In genomic region chr6:167441653-167442644, GRCh38 we compare ENCODE assay signal across 11 cellular contexts.
DNase-seq lines count a peak whose midpoint lies in the region; ATAC-seq and TF ChIP-seq lines count a peak whose summit lies in the region.
"Had no signal": no experiment of that assay in that cellular context is flagged by ENCODE, and none has a peak within 500 bp of the region (broad histone marks: within the 10 kb centered on the region; RNA-seq: fewer than 3 reads in every experiment).

No MANE protein-coding gene starts in this region.

- H3K4me1 ChIP-seq in cardiac muscle cell (ENCODE audit: low read depth) (peaks cover 12% of the 10 kb centered on the region), right atrium auricular region (no peaks in the 10 kb centered on the region), lower lobe of right lung (peaks cover 6% of the 10 kb centered on the region), upper lobe of right lung (no peaks in the 10 kb centered on the region)

- peak overlapping the region; percentile 16 for H3K27ac ChIP-seq in cardiac muscle cell
- H3K27ac ChIP-seq in right atrium auricular region, result no peak overlapping the region
- H3K27ac ChIP-seq in lower lobe of right lung, result peak overlapping the region; percentile 6
- H3K27ac ChIP-seq in upper lobe of right lung, result no peak overlapping the region

- H3K27me3 ChIP-seq in cardiac muscle cell (no peaks in the 10 kb centered on the region), right atrium auricular region (no peaks in the 10 kb centered on the region), lower lobe of right lung (ENCODE audit: low read depth) (no peaks in the 10 kb centered on the region), upper lobe of right lung (no peaks in the 10 kb centered on the region)

- DNase-seq in cardiac muscle cell (ENCODE audit: low read depth in 1 of 2, low spot score in 1 of 2), result peak; percentile 11 to 53
- DNase-seq in right atrium auricular region (ENCODE audit: low spot score), result no peak
- DNase-seq in astrocyte of the hippocampus (ENCODE audit: low read depth, low spot score), result peak; percentile 85
- no peak for DNase-seq in lower lobe of right lung
- DNase-seq in upper lobe of right lung, result no peak
- DNase-seq in activated gamma-delta T cell treated with Interleukin-2 at 50 U/mL for 16 hours, result no peak
- DNase-seq: ACHN; activated CD8-positive, alpha-beta memory T cell treated with anti-CD3 and anti-CD28 coated beads, Interleukin-2, amount 50 U/mL, for 48 hours; MV-4-11 had no signal

- H3K36me3 ChIP-seq in cardiac muscle cell (no peaks in the 10 kb centered on the region), right atrium auricular region (no peaks in the 10 kb centered on the region), lower lobe of right lung (no peaks in the 10 kb centered on the region), upper lobe of right lung (no peaks in the 10 kb centered on the region)

- ATAC-seq in lower lobe of right lung (peak; percentile 32 to 59), upper lobe of right lung (peak; percentile 63), GM21529 (IDR thresholded peaks at IDR 0.05; ENCODE audit: unreplicated experiment) (no peak), GM18511 (IDR thresholded peaks at IDR 0.05; ENCODE audit: unreplicated experiment) (no peak)

- TF ChIP-seq CTCF in cardiac muscle cell (IDR thresholded peaks at IDR 0.05; ENCODE audit: low read depth, low read length), result no peak
- TF ChIP-seq CTCF in right atrium auricular region (IDR thresholded peaks at IDR 0.05), result no peak
- no peak for TF ChIP-seq CTCF in lower lobe of right lung (IDR thresholded peaks at IDR 0.05)
- TF ChIP-seq CTCF in upper lobe of right lung (IDR thresholded peaks at IDR 0.05), result no peak

- H3K9me3 ChIP-seq in cardiac muscle cell (ENCODE audit: low read depth) (no peaks in the 10 kb centered on the region), right atrium auricular region (no peaks in the 10 kb centered on the region), lower lobe of right lung (no peaks in the 10 kb centered on the region), upper lobe of right lung (no peaks in the 10 kb centered on the region)

- no peak overlapping the region for H3K4me3 ChIP-seq in cardiac muscle cell
- no peak overlapping the region for H3K4me3 ChIP-seq in right atrium auricular region
- no peak overlapping the region for H3K4me3 ChIP-seq in lower lobe of right lung
- H3K4me3 ChIP-seq in upper lobe of right lung, result no peak overlapping the region

- intact Hi-C loops in lower lobe of right lung (cut with DNase I) (no loop called here), upper lobe of right lung (cut with DNase I) (no loop called here)

Comparison
In these comparisons a context has a peak if more than half of its experiments do, and no peak if none do; other contexts are left out.
1. DNase-seq: peak in cardiac muscle cell (2 of 2) and astrocyte of the hippocampus (single experiment); none in right atrium auricular region (single experiment), lower lobe of right lung (single experiment), upper lobe of right lung (single experiment) and activated gamma-delta T cell treated with Interleukin-2 at 50 U/mL for 16 hours (single experiment).
2. H3K27ac ChIP-seq: peak in cardiac muscle cell (single experiment) and lower lobe of right lung (single experiment); none in right atrium auricular region (0 of 2) and upper lobe of right lung (single experiment).
3. ATAC-seq: peak in lower lobe of right lung (2 of 2) and upper lobe of right lung (single experiment); none in GM21529 (single experiment) and GM18511 (single experiment).